Comparison of ENCODE assay signal across 17 cellular contexts in genomic region chr12:84730561-84731162, GRCh38.
"Had no signal": no experiment of that assay in that cellular context is flagged by ENCODE, and none has a peak within 500 bp of the region (broad histone marks: within the 10 kb centered on the region; RNA-seq: fewer than 3 reads in every experiment).

No MANE protein-coding gene starts in this region.

- H3K27me3 ChIP-seq: left lung, tibial nerve, vagina had no signal

- H3K27me3 Mint-ChIP-seq: activated B cell treated with CpG ODN at 0.5 μM for 24 hours; activated CD4-positive, alpha-beta memory T cell treated with anti-CD3 and anti-CD28 coated beads for 36 hours; activated naive CD8-positive, alpha-beta T cell; effector memory CD8-positive, alpha-beta T cell; naive B cell; progenitor cell of endocrine pancreas had no signal

- H3K9me3 Mint-ChIP-seq: activated T-helper 1 cell treated with anti-CD3 and anti-CD28 coated beads, Interleukin-12 subunit alpha, Interleukin-12 subunit beta, Interleukin-2, Interleukin-4 antibody, amounts not matched to agents 30 ng/mL and 10 ng/mL and 1 ng/mL, durations not matched to agents 14 hours and 24 hours and 36 hours had no signal

- ATAC-seq: effector memory CD8-positive, alpha-beta T cell; left lung had no signal

- H3K9me3 ChIP-seq: left lung, tibial nerve, vagina had no signal

- H3K4me3 Mint-ChIP-seq: activated B cell treated with CpG ODN at 0.5 μM for 24 hours; activated CD4-positive, alpha-beta memory T cell treated with anti-CD3 and anti-CD28 coated beads for 36 hours; activated naive CD8-positive, alpha-beta T cell; activated T-helper 1 cell treated with anti-CD3 and anti-CD28 coated beads, Interleukin-12 subunit alpha, Interleukin-12 subunit beta, Interleukin-2, Interleukin-4 antibody, amounts not matched to agents 30 ng/mL and 10 ng/mL and 1 ng/mL, durations not matched to agents 14 hours and 24 hours and 36 hours; effector memory CD8-positive, alpha-beta T cell; naive B cell; neural crest cell had no signal

- H3K27ac ChIP-seq: left lung, tibial nerve, vagina had no signal

- H3K36me3 Mint-ChIP-seq: activated CD4-positive, alpha-beta memory T cell treated with anti-CD3 and anti-CD28 coated beads for 36 hours; activated naive CD8-positive, alpha-beta T cell; naive B cell had no signal

- H3K4me1 ChIP-seq: left lung, tibial nerve, vagina had no signal

- H3K36me3 ChIP-seq: left lung, tibial nerve, vagina had no signal

- H3K4me1 Mint-ChIP-seq: activated B cell treated with CpG ODN at 0.5 μM for 24 hours, naive B cell had no signal

- DNase-seq: activated B cell treated with CpG ODN at 0.5 μM for 24 hours; activated CD4-positive, alpha-beta memory T cell treated with anti-CD3 and anti-CD28 coated beads for 36 hours; activated CD4-positive, alpha-beta T cell treated with anti-CD3 and anti-CD28 coated beads for 4 hours; activated T-cell treated with anti-CD3 and anti-CD28 coated beads for 4 hours; effector memory CD8-positive, alpha-beta T cell; left lung; naive B cell; stimulated activated CD4-positive, alpha-beta T cell treated with anti-CD3 and anti-CD28 coated beads, Interleukin-12 subunit alpha, Interleukin-12 subunit beta, amount 100 ng/mL, for 4 hours; stimulated activated CD4-positive, alpha-beta T cell treated with anti-CD3 and anti-CD28 coated beads, Interleukin-1b, Interleukin-23, amount 100 ng/mL, for 48 hours; stimulated activated CD8-positive, alpha-beta memory T cell treated with anti-CD3 and anti-CD28 coated beads, Interleukin-4, amount 100 ng/mL, for 48 hours; stimulated activated naive CD4-positive, alpha-beta T cell had no signal

- H3K4me3 ChIP-seq: left lung, tibial nerve, vagina had no signal

- H3K27ac Mint-ChIP-seq: activated B cell treated with CpG ODN at 0.5 μM for 24 hours; activated CD4-positive, alpha-beta memory T cell treated with anti-CD3 and anti-CD28 coated beads for 36 hours; activated naive CD8-positive, alpha-beta T cell; activated T-helper 1 cell treated with anti-CD3 and anti-CD28 coated beads, Interleukin-12 subunit alpha, Interleukin-12 subunit beta, Interleukin-2, Interleukin-4 antibody, amounts not matched to agents 30 ng/mL and 10 ng/mL and 1 ng/mL, durations not matched to agents 14 hours and 24 hours and 36 hours; effector memory CD8-positive, alpha-beta T cell; naive B cell; progenitor cell of endocrine pancreas had no signal
